Comparison of ENCODE assay signal across 1 cellular context in the genomic region with DNA sequence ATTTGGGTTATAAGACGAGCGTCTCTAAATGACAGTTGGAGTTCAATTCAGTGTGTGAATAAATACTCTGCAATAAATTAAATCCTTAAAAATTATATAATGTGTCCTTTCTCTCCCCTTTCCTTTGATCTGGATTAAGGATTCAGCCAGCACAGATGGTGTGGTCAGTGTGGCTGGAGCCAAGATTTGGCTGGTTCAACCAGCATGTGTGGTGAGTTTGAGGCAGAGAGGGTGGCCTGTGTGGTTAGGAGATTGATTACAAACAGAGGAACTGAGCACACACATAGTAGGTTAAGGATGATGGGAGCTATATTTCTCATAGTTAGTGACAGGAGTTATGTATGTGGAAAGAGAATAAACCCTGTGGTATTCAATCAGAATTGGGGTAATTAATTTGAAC.
TF ChIP-seq lines count a peak whose summit lies in the region.

No MANE protein-coding gene starts in this region.

TF ChIP-seq in GM12878, 131 proteins besides CTCF, POLR2A, EP300 and RAD21:
- no peak for TF ChIP-seq RCOR1 (conservative IDR thresholded peaks at IDR 0.05; ENCODE audit: low read depth, low read length)
- no peak for TF ChIP-seq ASH2L (IDR thresholded peaks at IDR 0.05; ENCODE audit: borderline replicate concordance, low read depth)
- TF ChIP-seq, protein P1, sequence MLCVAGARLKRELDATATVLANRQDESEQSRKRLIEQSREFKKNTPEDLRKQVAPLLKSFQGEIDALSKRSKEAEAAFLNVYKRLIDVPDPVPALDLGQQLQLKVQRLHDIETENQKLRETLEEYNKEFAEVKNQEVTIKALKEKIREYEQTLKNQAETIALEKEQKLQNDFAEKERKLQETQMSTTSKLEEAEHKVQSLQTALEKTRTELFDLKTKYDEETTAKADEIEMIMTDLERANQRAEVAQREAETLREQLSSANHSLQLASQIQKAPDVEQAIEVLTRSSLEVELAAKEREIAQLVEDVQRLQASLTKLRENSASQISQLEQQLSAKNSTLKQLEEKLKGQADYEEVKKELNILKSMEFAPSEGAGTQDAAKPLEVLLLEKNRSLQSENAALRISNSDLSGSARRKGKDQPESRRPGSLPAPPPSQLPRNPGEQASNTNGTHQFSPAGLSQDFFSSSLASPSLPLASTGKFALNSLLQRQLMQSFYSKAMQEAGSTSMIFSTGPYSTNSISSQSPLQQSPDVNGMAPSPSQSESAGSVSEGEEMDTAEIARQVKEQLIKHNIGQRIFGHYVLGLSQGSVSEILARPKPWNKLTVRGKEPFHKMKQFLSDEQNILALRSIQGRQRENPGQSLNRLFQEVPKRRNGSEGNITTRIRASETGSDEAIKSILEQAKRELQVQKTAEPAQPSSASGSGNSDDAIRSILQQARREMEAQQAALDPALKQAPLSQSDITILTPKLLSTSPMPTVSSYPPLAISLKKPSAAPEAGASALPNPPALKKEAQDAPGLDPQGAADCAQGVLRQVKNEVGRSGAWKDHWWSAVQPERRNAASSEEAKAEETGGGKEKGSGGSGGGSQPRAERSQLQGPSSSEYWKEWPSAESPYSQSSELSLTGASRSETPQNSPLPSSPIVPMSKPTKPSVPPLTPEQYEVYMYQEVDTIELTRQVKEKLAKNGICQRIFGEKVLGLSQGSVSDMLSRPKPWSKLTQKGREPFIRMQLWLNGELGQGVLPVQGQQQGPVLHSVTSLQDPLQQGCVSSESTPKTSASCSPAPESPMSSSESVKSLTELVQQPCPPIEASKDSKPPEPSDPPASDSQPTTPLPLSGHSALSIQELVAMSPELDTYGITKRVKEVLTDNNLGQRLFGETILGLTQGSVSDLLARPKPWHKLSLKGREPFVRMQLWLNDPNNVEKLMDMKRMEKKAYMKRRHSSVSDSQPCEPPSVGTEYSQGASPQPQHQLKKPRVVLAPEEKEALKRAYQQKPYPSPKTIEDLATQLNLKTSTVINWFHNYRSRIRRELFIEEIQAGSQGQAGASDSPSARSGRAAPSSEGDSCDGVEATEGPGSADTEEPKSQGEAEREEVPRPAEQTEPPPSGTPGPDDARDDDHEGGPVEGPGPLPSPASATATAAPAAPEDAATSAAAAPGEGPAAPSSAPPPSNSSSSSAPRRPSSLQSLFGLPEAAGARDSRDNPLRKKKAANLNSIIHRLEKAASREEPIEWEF (IDR thresholded peaks at IDR 0.05; ENCODE audit: insufficient replicate concordance, low read depth, low read length), result no peak
- peak in 1 of 2 experiments; percentile 35; a peak in 1 of 4 replicates for TF ChIP-seq IKZF2 (IDR thresholded peaks at IDR 0.05)
- TF ChIP-seq RUNX3 (IDR thresholded peaks at IDR 0.05; ENCODE audit: low read length), result peak; percentile 37; the same call in 1 of the 2 replicates
